In the genomic region with DNA sequence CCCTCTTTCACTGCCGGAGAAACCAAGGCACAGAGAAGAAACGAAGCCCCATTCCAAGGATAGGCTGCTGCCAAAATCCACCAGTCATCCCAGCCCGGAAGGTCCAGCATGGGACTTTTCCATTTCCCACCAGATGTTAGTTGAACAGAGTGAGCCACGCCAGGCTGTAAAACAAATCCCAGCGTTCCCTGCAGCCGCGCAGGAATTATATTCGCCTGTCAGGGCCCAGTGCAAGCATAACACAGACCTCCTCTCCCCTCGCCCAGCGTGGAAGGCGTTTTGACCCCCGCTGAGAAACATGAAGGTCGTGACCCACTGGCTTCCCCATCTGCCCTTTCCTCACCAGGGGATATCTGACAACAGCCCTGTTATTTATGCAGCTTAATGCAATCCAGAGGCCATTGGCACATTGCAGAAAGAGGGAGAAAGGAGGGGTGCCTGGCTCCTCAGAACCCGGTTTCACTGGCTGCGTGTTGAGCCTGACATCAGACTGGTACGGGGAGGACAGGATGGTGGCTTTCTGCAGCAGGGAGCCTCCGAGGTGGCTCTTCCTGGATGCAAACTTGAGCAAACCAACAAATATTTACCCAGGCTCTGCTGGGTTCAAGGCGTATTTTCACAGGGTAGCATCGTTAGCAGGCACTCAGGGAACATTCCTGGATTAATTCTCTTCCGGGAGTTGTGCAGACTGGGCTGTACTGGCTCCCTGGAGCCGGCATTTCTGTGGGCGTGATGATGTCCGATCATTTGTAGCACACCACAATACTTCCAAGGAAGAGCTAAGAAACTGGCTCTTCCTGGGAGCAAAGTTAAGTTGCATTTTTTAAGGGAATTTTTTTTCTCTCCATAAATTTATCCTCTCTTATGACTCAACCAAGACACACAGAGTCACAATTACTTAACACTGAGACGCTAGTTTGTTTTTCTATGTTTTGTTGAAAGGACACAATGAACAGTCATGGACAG, we compare ENCODE assay signal across 12 cellular contexts.
DNase-seq lines count a peak whose midpoint lies in the region; ATAC-seq and TF ChIP-seq lines count a peak whose summit lies in the region.
"Had no signal": no experiment of that assay in that cellular context is flagged by ENCODE, and none has a peak within 500 bp of the region (broad histone marks: within the 10 kb centered on the region; RNA-seq: fewer than 3 reads in every experiment).

No MANE protein-coding gene starts in this region.

- peaks cover 76% of the 10 kb centered on the region for H3K27me3 Mint-ChIP-seq in nephron progenitor cell (ENCODE audit: low read depth, poor library complexity)
- peaks cover 49% of the 10 kb centered on the region for H3K27me3 Mint-ChIP-seq in activated CD8-positive, alpha-beta T cell treated with anti-CD3 and anti-CD28 coated beads, Interleukin-2, amount 10 ng/mL, durations not matched to agents 7 days and 5 days (ENCODE audit: low read depth)

- peak overlapping the region; percentile 54 for H3K4me3 Mint-ChIP-seq in nephron progenitor cell
- H3K4me3 Mint-ChIP-seq in activated CD8-positive, alpha-beta T cell treated with anti-CD3 and anti-CD28 coated beads, Interleukin-2, amount 10 ng/mL, durations not matched to agents 7 days and 5 days, result no peak overlapping the region

- peaks cover 79% of the 10 kb centered on the region for H3K4me1 Mint-ChIP-seq in nephron progenitor cell
- no peaks in the 10 kb centered on the region for H3K4me1 Mint-ChIP-seq in activated CD8-positive, alpha-beta T cell treated with anti-CD3 and anti-CD28 coated beads, Interleukin-2, amount 10 ng/mL, durations not matched to agents 7 days and 5 days (ENCODE audit: low read depth)

- TF ChIP-seq CTCF in AG10803 (conservative IDR thresholded peaks at IDR 0.05; ENCODE audit: low read length), result no peak
- no peak for TF ChIP-seq CTCF in nephron progenitor cell (IDR thresholded peaks at IDR 0.05)

- no peaks in the 10 kb centered on the region for H3K36me3 Mint-ChIP-seq in nephron progenitor cell (ENCODE audit: low read depth)
- H3K36me3 Mint-ChIP-seq in activated CD8-positive, alpha-beta T cell treated with anti-CD3 and anti-CD28 coated beads, Interleukin-2, amount 10 ng/mL, durations not matched to agents 7 days and 5 days (ENCODE audit: low read depth), result no peaks in the 10 kb centered on the region

- peak overlapping the region; percentile 24 for H3K4me3 ChIP-seq in AG10803 (ENCODE audit: low read length)
- H3K4me3 ChIP-seq: BLaER1 treated with 17β-estradiol and CSF1 and Interleukin-3, amounts not matched to agents 10 nM and 100 nM had no signal

- H3K27ac Mint-ChIP-seq in nephron progenitor cell, result no peak overlapping the region
- H3K27ac Mint-ChIP-seq in activated CD8-positive, alpha-beta T cell treated with anti-CD3 and anti-CD28 coated beads, Interleukin-2, amount 10 ng/mL, durations not matched to agents 7 days and 5 days, result no peak overlapping the region

- POLR2A ChIA-PET in activated CD8-positive, alpha-beta T cell treated with anti-CD3 and anti-CD28 coated beads, Interleukin-2, amount 10 ng/mL, durations not matched to agents 7 days and 5 days (lab: Charles Lee), result no interaction called here

- ATAC-seq in GM18870 (IDR thresholded peaks at IDR 0.05; ENCODE audit: unreplicated experiment), result no peak
- ATAC-seq in activated CD8-positive, alpha-beta T cell treated with anti-CD3 and anti-CD28 coated beads, Interleukin-2, amount 10 ng/mL, durations not matched to agents 7 days and 5 days, result no peak

- H3K9me3 Mint-ChIP-seq in nephron progenitor cell, result no peaks in the 10 kb centered on the region
- no peaks in the 10 kb centered on the region for H3K9me3 Mint-ChIP-seq in activated CD8-positive, alpha-beta T cell treated with anti-CD3 and anti-CD28 coated beads, Interleukin-2, amount 10 ng/mL, durations not matched to agents 7 days and 5 days (ENCODE audit: insufficient read depth)

- DNase-seq in AG10803 (ENCODE audit: low read depth) (peak; percentile 55), NOMO-1 (lab: John Stamatoyannopoulos, UW; ENCODE audit: unreplicated experiment in 2 of 2) (peak; percentile 61 to 64), fibroblast of gingiva (ENCODE audit: low read depth) (peak; percentile 80), nephron progenitor cell (peak; percentile 58), SK-N-DZ (ENCODE audit: low spot score) (no peak), SHP77 (lab: John Stamatoyannopoulos, UW) (no peak)
- no peak for DNase-seq in activated CD8-positive, alpha-beta T cell treated with anti-CD3 and anti-CD28 coated beads, Interleukin-2, amount 10 ng/mL, durations not matched to agents 7 days and 5 days
- DNase-seq: GDM1, NCI-H2227 treated with DMSO at 0.1 percent for 48 hours, RPMI8226 had no signal

- CTCF ChIA-PET in activated CD8-positive, alpha-beta T cell treated with anti-CD3 and anti-CD28 coated beads, Interleukin-2, amount 10 ng/mL, durations not matched to agents 7 days and 5 days (lab: Charles Lee), result no interaction called here

Comparison
In these comparisons a context has a peak if more than half of its experiments do, and no peak if none do; other contexts are left out.
1. DNase-seq: peak in AG10803 (single experiment), NOMO-1 (2 of 2), fibroblast of gingiva (single experiment) and nephron progenitor cell (single experiment); none in SK-N-DZ (single experiment), SHP77 (0 of 2) and activated CD8-positive, alpha-beta T cell treated with anti-CD3 and anti-CD28 coated beads, Interleukin-2, amount 10 ng/mL, durations not matched to agents 7 days and 5 days (single experiment).